In the genomic region with DNA sequence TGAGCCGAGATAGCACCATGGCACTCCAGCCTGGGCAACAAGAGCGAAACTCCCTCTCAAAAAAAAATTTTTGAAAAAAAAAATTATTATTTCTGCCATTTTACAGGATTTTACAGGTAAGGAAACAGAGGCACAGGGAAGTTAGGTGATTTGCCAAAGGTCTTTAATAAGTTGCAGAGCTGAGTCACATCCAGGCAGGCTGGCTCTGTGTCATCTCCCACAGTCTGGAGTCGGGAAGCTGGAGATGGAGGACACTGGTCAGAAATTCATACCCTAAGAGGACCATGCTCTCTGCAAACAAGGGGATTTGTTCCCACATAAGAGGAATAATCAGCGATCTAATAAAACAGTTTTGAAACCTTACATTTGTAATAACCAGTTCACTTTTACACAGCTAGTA, we compare ENCODE assay signal across 23 cellular contexts. TPM values are rescaled to one million over a fixed set of nuclear protein-coding genes. Genes with fewer than 3 reads are reported as not detected.
DNase-seq lines count a peak whose midpoint lies in the region; FAIRE-seq and TF ChIP-seq lines count a peak whose summit lies in the region.
"Had no signal": no experiment of that assay in that cellular context is flagged by ENCODE, and none has a peak within 500 bp of the region (broad histone marks: within the 10 kb centered on the region; RNA-seq: fewer than 3 reads in every experiment).

No MANE protein-coding gene starts in this region.

- no peak overlapping the region for H3K27ac ChIP-seq in GM23248
- no peak overlapping the region for H3K27ac ChIP-seq in uterus
- H3K27ac ChIP-seq in A673 (ENCODE audit: low read depth, low read length, poor library complexity, severe bottlenecking) = no peak overlapping the region
- H3K27ac ChIP-seq: A549, C4-2B, coronary artery had no signal

- no peak overlapping the region for H3K4me3 ChIP-seq in GM23248
- no peak overlapping the region for H3K4me3 ChIP-seq in bronchial epithelial cell (ENCODE audit: low read depth, low read length)
- no peak overlapping the region for H3K4me3 ChIP-seq in uterus
- no peak overlapping the region for H3K4me3 ChIP-seq in A673 (ENCODE audit: low read depth, low read length, poor library complexity, severe bottlenecking)
- H3K4me3 ChIP-seq: A549, coronary artery, K562 had no signal

- intact Hi-C loops in activated CD4-positive, alpha-beta memory T cell treated with anti-CD3 and anti-CD28 coated beads for 36 hours (cut with micrococcal nuclease) = no loop called here
- intact Hi-C loops in uterus (cut with DNase I; ENCODE audit: low total_unique reads) = no loop called here
- intact Hi-C loops in A673 (cut with micrococcal nuclease; ENCODE audit: unreplicated experiment) = no loop called here

- peaks cover 20% of the 10 kb centered on the region for H3K4me1 ChIP-seq in GM23248 (ENCODE audit: insufficient read depth)
- H3K4me1 ChIP-seq in uterus = peaks cover 0 to 10% of the 10 kb centered on the region in 2 donors
- no peaks in the 10 kb centered on the region for H3K4me1 ChIP-seq in A673 (ENCODE audit: insufficient read depth, low read length, poor library complexity, severe bottlenecking)
- H3K4me1 ChIP-seq: A549 had no signal

- BruUV-seq in A673 (replicated peaks; lab: Mats Ljungman, UMichigan) = no TSS peak

- no peaks in the 10 kb centered on the region for H3K9me2 ChIP-seq in GM23248 (ENCODE audit: insufficient read depth)

- no peak overlapping the region for H3K4me2 ChIP-seq in GM23248 (ENCODE audit: unreplicated experiment)
- H3K4me2 ChIP-seq: A549 had no signal

- H3K4me1 Mint-ChIP-seq in activated CD4-positive, alpha-beta memory T cell treated with anti-CD3 and anti-CD28 coated beads for 36 hours (ENCODE audit: low read depth) = peaks cover 94% of the 10 kb centered on the region
- H3K4me1 Mint-ChIP-seq in activated CD4-positive, alpha-beta memory T cell treated with anti-CD3 and anti-CD28 coated beads, Interleukin-2, amount 10 ng/mL, durations not matched to agents 7 days and 5 days = peaks cover 83% of the 10 kb centered on the region

- POLR2A ChIA-PET in activated CD4-positive, alpha-beta memory T cell treated with anti-CD3 and anti-CD28 coated beads for 36 hours (lab: Charles Lee) = interaction anchor here (1.0 to 6.5 kb wide), 3 partner anchors 8 to 211 kb away, joined by 3 to 48 read pairs (median 40); no protein-coding TSS in a partner anchor
- POLR2A ChIA-PET in activated CD4-positive, alpha-beta memory T cell treated with anti-CD3 and anti-CD28 coated beads, Interleukin-2, amount 10 ng/mL, durations not matched to agents 7 days and 5 days (lab: Charles Lee) = interaction anchor here (4.0 to 9.1 kb wide), 3 partner anchors 7 to 20 kb away, joined by 31 to 104 read pairs (median 55); no protein-coding TSS in a partner anchor
- POLR2A ChIA-PET in A673 (lab: Charles Lee; ENCODE audit: low non-redundant PET) = no interaction called here

- no peak for DNase-seq in activated CD4-positive, alpha-beta memory T cell treated with anti-CD3 and anti-CD28 coated beads for 36 hours
- DNase-seq in activated CD4-positive, alpha-beta memory T cell treated with anti-CD3 and anti-CD28 coated beads, Interleukin-2, amount 10 ng/mL, durations not matched to agents 7 days and 5 days = no peak
- peak; percentile 62 for DNase-seq in GM23248
- DNase-seq in bronchial epithelial cell (ENCODE audit: low read depth) = peak; percentile 32
- DNase-seq in renal cortical epithelial cell (ENCODE audit: low read depth) = peak; percentile 34
- no peak for DNase-seq in H4 (ENCODE audit: low spot score)
- DNase-seq in uterus = no peak
- no peak for DNase-seq in A673 (ENCODE audit: low spot score)
- DNase-seq: activated CD4-positive, CD25-positive, alpha-beta regulatory T cell treated with anti-CD3 and anti-CD28 coated beads, Interleukin-2, amount 50 U/mL, for 72 hours; DMS153; head of caudate nucleus; MV-4-11; NCI-H1694; NCI-H526 treated with DMSO at 0.1 percent for 48 hours; RPMI8226; stimulated activated CD4-positive, alpha-beta T cell treated with anti-CD3 and anti-CD28 coated beads, Interleukin-4, amount 100 ng/mL, for 4 hours; T1000 had no signal

- CTCF ChIA-PET in activated CD4-positive, alpha-beta memory T cell treated with anti-CD3 and anti-CD28 coated beads for 36 hours (lab: Charles Lee) = interaction anchor here (1.3 to 1.6 kb wide), 2 partner anchors 33 to 60 kb away, joined by 5 to 6 read pairs; no protein-coding TSS in a partner anchor
- CTCF ChIA-PET in activated CD4-positive, alpha-beta memory T cell treated with anti-CD3 and anti-CD28 coated beads, Interleukin-2, amount 10 ng/mL, durations not matched to agents 7 days and 5 days (lab: Charles Lee) = interaction anchor here (0.6 to 1.1 kb wide), 2 partner anchors 9 to 34 kb away, joined by 3 to 4 read pairs; no protein-coding TSS in a partner anchor
- CTCF ChIA-PET in A673 (lab: Charles Lee) = no interaction called here

- peaks cover 73% of the 10 kb centered on the region for H3K79me2 ChIP-seq in GM23248 (ENCODE audit: insufficient read depth)

- no peak overlapping the region for H3K9ac ChIP-seq in GM23248

- peaks cover 4% of the 10 kb centered on the region; the same call in 1 of the 2 replicates for H3F3A ChIP-seq in GM23248 (ENCODE audit: insufficient read depth)

- peaks cover 7% of the 10 kb centered on the region; the same call in 1 of the 2 replicates for H4K20me1 ChIP-seq in GM23248 (ENCODE audit: insufficient read depth)

- no peak for FAIRE-seq in bronchial epithelial cell (lab: Jason Lieb, UNC)
- FAIRE-seq: A549, GM12891, H54, K562 had no signal

- 89 to 90% methylated on average over 4 of the region's 4 CpGs for WGBS in GM23248 (ENCODE audit: low coverage in 1 of 2, low lambda C conversion rate in 2 of 2, missing lambda C conversion rate in 2 of 2), 2 experiments

- H3K27me3 ChIP-seq in GM23248 (replicated peaks; ENCODE audit: insufficient read depth) (no peaks in the 10 kb centered on the region), bronchial epithelial cell (ENCODE audit: control insufficient read depth, insufficient read depth, low read length) (no peaks in the 10 kb centered on the region), uterus (no peaks in the 10 kb centered on the region), A673 (replicated peaks; ENCODE audit: insufficient read depth, low read depth, low read length, poor library complexity) (no peaks in the 10 kb centered on the region)

- peak overlapping the region; percentile 96 for H3K27ac Mint-ChIP-seq in activated CD4-positive, alpha-beta memory T cell treated with anti-CD3 and anti-CD28 coated beads for 36 hours
- no peak overlapping the region for H3K27ac Mint-ChIP-seq in activated CD4-positive, alpha-beta memory T cell treated with anti-CD3 and anti-CD28 coated beads, Interleukin-2, amount 10 ng/mL, durations not matched to agents 7 days and 5 days

- no peaks in the 10 kb centered on the region for H3K9me3 ChIP-seq in GM23248 (ENCODE audit: low read depth)
- no peaks in the 10 kb centered on the region for H3K9me3 ChIP-seq in uterus
- no peaks in the 10 kb centered on the region for H3K9me3 ChIP-seq in A673 (ENCODE audit: low read depth, low read length, poor library complexity, severe bottlenecking)
- H3K9me3 ChIP-seq: A549 had no signal

- H3K4me3 Mint-ChIP-seq in activated CD4-positive, alpha-beta memory T cell treated with anti-CD3 and anti-CD28 coated beads for 36 hours = no peak overlapping the region
- no peak overlapping the region for H3K4me3 Mint-ChIP-seq in activated CD4-positive, alpha-beta memory T cell treated with anti-CD3 and anti-CD28 coated beads, Interleukin-2, amount 10 ng/mL, durations not matched to agents 7 days and 5 days

- H3K36me3 Mint-ChIP-seq in activated CD4-positive, alpha-beta memory T cell treated with anti-CD3 and anti-CD28 coated beads for 36 hours = peaks cover 43% of the 10 kb centered on the region
- H3K36me3 Mint-ChIP-seq in activated CD4-positive, alpha-beta memory T cell treated with anti-CD3 and anti-CD28 coated beads, Interleukin-2, amount 10 ng/mL, durations not matched to agents 7 days and 5 days (ENCODE audit: low read depth) = peaks cover 41% of the 10 kb centered on the region

- in situ Hi-C loops in GM23248 (cut with MboI) = no loop called here

- TF ChIP-seq CTCF in bronchial epithelial cell (IDR thresholded peaks at IDR 0.05; ENCODE audit: insufficient read depth, low read length, severe bottlenecking) = no peak
- TF ChIP-seq CTCF in uterus (IDR thresholded peaks at IDR 0.05) = no peak
- TF ChIP-seq CTCF in A673 (conservative IDR thresholded peaks at IDR 0.05; ENCODE audit: low read depth, low read length) = no peak

- H3K36me3 ChIP-seq in GM23248 (ENCODE audit: low read depth) (no peaks in the 10 kb centered on the region), bronchial epithelial cell (ENCODE audit: control insufficient read depth, insufficient read depth, low read length) (no peaks in the 10 kb centered on the region), uterus (no peaks in the 10 kb centered on the region), A673 (ENCODE audit: insufficient read depth, low read length, poor library complexity, severe bottlenecking) (no peaks in the 10 kb centered on the region)

- no peaks in the 10 kb centered on the region for H3K27me3 Mint-ChIP-seq in activated CD4-positive, alpha-beta memory T cell treated with anti-CD3 and anti-CD28 coated beads for 36 hours
- no peaks in the 10 kb centered on the region for H3K27me3 Mint-ChIP-seq in activated CD4-positive, alpha-beta memory T cell treated with anti-CD3 and anti-CD28 coated beads, Interleukin-2, amount 10 ng/mL, durations not matched to agents 7 days and 5 days

- H2AFZ ChIP-seq in GM23248 = no peak overlapping the region

- no peaks in the 10 kb centered on the region for H3K9me3 Mint-ChIP-seq in activated CD4-positive, alpha-beta memory T cell treated with anti-CD3 and anti-CD28 coated beads for 36 hours
- H3K9me3 Mint-ChIP-seq in activated CD4-positive, alpha-beta memory T cell treated with anti-CD3 and anti-CD28 coated beads, Interleukin-2, amount 10 ng/mL, durations not matched to agents 7 days and 5 days = no peaks in the 10 kb centered on the region

- TF ChIP-seq POLR2A in uterus (IDR thresholded peaks at IDR 0.05) = no peak

RNA-seq across cellular contexts. Expression of a gene that starts 24.1 kb away (rescaled TPM):
- 10 to 100 TPM; 75.7 to 76.6 TPM for total RNA-seq in activated CD4-positive, alpha-beta memory T cell treated with anti-CD3 and anti-CD28 coated beads for 36 hours
- total RNA-seq in activated CD4-positive, alpha-beta memory T cell treated with anti-CD3 and anti-CD28 coated beads, Interleukin-2, amount 10 ng/mL, durations not matched to agents 7 days and 5 days = 10 to 100 TPM; 78.9 to 81.7 TPM
- total RNA-seq in GM23248 (2014; rRNA removed; shearing (Covaris generic)) = 17.2 and 22.5 TPM in 2 replicates
- polyA plus RNA-seq in GM23248 (2016; fragmentation: Nextera tagmentation; extraction: Ambion mirVana) = 2.7 and 2.9 TPM in 2 replicates
- 23.8 and 25.5 TPM in 2 replicates for total RNA-seq in bronchial epithelial cell
- total RNA-seq in renal cortical epithelial cell = 13.6 and 15.6 TPM in 2 replicates
- total RNA-seq in H4 (2014; rRNA removed; shearing (Covaris generic)) = 2.9 and 3.0 TPM in 2 replicates
- total RNA-seq in uterus = 10 to 100 TPM; 11.3 to 38.4 (median 25.7) TPM
- total RNA-seq in A673 (2021) = 14.3 and 15.3 TPM in 2 replicates

Comparison
In these comparisons a context has a peak if more than half of its experiments do, and no peak if none do; other contexts are left out.
1. DNase-seq: peak in GM23248 (single experiment), bronchial epithelial cell (single experiment) and renal cortical epithelial cell (single experiment); none in activated CD4-positive, alpha-beta memory T cell treated with anti-CD3 and anti-CD28 coated beads for 36 hours (single experiment), activated CD4-positive, alpha-beta memory T cell treated with anti-CD3 and anti-CD28 coated beads, Interleukin-2, amount 10 ng/mL, durations not matched to agents 7 days and 5 days (single experiment), H4 (single experiment), uterus (0 of 2) and A673 (single experiment).